ENCODE assay signal across 8 cellular contexts in genomic region chr5:14153932-14154646, GRCh38. TPM values are rescaled to one million over a fixed set of nuclear protein-coding genes. Genes with fewer than 3 reads are reported as not detected.
DNase-seq lines count a peak whose midpoint lies in the region; ATAC-seq and TF ChIP-seq lines count a peak whose summit lies in the region.

No MANE protein-coding gene starts in this region.

- peak overlapping the region in 2 of 4 donors; percentile 7 to 15 for H3K27ac ChIP-seq in body of pancreas
- H3K27ac ChIP-seq in left lung: peak overlapping the region; percentile 54 to 56
- peak overlapping the region; percentile 73 to 84 (median 81) for H3K27ac ChIP-seq in transverse colon

- DNase-seq in body of pancreas (peak in 3 of 4 donors; percentile 42 to 49 (median 47)), left lung (peak in 1 of 2 donors; percentile 77), transverse colon (peak; percentile 78), NK-92 (lab: John Stamatoyannopoulos, UW; ENCODE audit: unreplicated experiment) (no peak), HuH-7 (ENCODE audit: low spot score) (no peak), SIG-M5 treated with dmso at 0.1 percent for 504 hours (lab: John Stamatoyannopoulos, UW; ENCODE audit: unreplicated experiment) (no peak)

- in situ Hi-C loops in transverse colon (cut with MboI; ENCODE audit: low pct_ligation_motif_present in 1 of 4, low pct_unique_long_range_greater_than_20kb in 1 of 4, low sequenced_read_pairs in 3 of 4): loop anchor here in 1 of 4 donors (10.0 kb wide), 1 partner anchor 51 kb away; no protein-coding TSS in a partner anchor

- ATAC-seq in GM18861 (IDR thresholded peaks at IDR 0.05; ENCODE audit: unreplicated experiment) (peak; percentile 26), HG03460 (IDR thresholded peaks at IDR 0.05; ENCODE audit: unreplicated experiment) (peak; percentile 33), body of pancreas (peak; percentile 50), left lung (peak; percentile 90)

- TF ChIP-seq EP300 in transverse colon (IDR thresholded peaks at IDR 0.05; ENCODE audit: low read depth): no peak

- H3K27me3 ChIP-seq in body of pancreas: no peaks in the 10 kb centered on the region
- no peaks in the 10 kb centered on the region for H3K27me3 ChIP-seq in left lung
- no peaks in the 10 kb centered on the region for H3K27me3 ChIP-seq in transverse colon

- 51 to 69% methylated on average over 12 of the region's 12 CpGs for WGBS in body of pancreas, 2 donors
- 8 to 11% methylated on average over 11 to 12 of the region's 12 CpGs for WGBS in transverse colon (ENCODE audit: low coverage in 1 of 2), 2 donors

- intact Hi-C loops in body of pancreas (cut with DNase I): no loop called here
- intact Hi-C loops in left lung (cut with DNase I): no loop called here
- intact Hi-C loops in transverse colon (cut with DNase I; ENCODE audit: low total_unique reads): no loop called here

- TF ChIP-seq CTCF in body of pancreas (IDR thresholded peaks at IDR 0.05) (no peak), left lung (IDR thresholded peaks at IDR 0.05) (no peak), transverse colon (IDR thresholded peaks at IDR 0.05) (no peak)

- H3K36me3 ChIP-seq in body of pancreas (replicated peaks in 1 of 2; ENCODE audit: insufficient read depth in 1 of 2, low read depth in 2 of 2) (no peaks in the 10 kb centered on the region), left lung (no peaks in the 10 kb centered on the region), transverse colon (no peaks in the 10 kb centered on the region)

- no peak overlapping the region for H3K4me3 ChIP-seq in body of pancreas
- no peak overlapping the region for H3K4me3 ChIP-seq in left lung
- peak overlapping the region in 1 of 4 donors; percentile 7 for H3K4me3 ChIP-seq in transverse colon

- H3K4me1 ChIP-seq in body of pancreas (peaks cover 22% of the 10 kb centered on the region), left lung (peaks cover 41 to 67% of the 10 kb centered on the region in 2 donors), transverse colon (peaks cover 27 to 72% (median 52%) of the 10 kb centered on the region in 4 donors)

- TF ChIP-seq POLR2A in body of pancreas (IDR thresholded peaks at IDR 0.05) (no peak), transverse colon (IDR thresholded peaks at IDR 0.05) (no peak)

- H3K9me3 ChIP-seq in body of pancreas (no peaks in the 10 kb centered on the region), left lung (no peaks in the 10 kb centered on the region), transverse colon (no peaks in the 10 kb centered on the region)

RNA-seq across cellular contexts. Expression of gene TRIO, which starts 10.9 kb away (rescaled TPM):
- 100 to 1,000 TPM in 1 of 2 donors, 10 to 100 TPM in 1; 62.0 to 137 TPM for total RNA-seq in body of pancreas
- 100 to 1,000 TPM; 122 to 151 TPM for total RNA-seq in left lung
- total RNA-seq in transverse colon: 100 to 1,000 TPM; 186 to 388 (median 285) TPM

Comparison
In these comparisons a context has a peak if more than half of its experiments do, and no peak if none do; other contexts are left out.
1. ATAC-seq: peak in every context shown above with its lines; median percentile 90 in left lung; 50 in body of pancreas; 33 in HG03460; 26 in GM18861.
2. DNase-seq: peak in body of pancreas (3 of 4) and transverse colon (single experiment); none in NK-92 (single experiment), HuH-7 (single experiment) and SIG-M5 treated with dmso at 0.1 percent for 504 hours (single experiment).